8 cellular contexts compared by ENCODE assay signal in genomic region chr15:30173041-30173608, GRCh38. TPM values are rescaled to one million over a fixed set of nuclear protein-coding genes. Genes with fewer than 3 reads are reported as not detected.
DNase-seq lines count a peak whose midpoint lies in the region; ATAC-seq and TF ChIP-seq lines count a peak whose summit lies in the region.
"Not testable (repeated sequence)": the region's sequence is repeated elsewhere in the genome, so short reads cannot be mapped to it uniquely, and the experiment has no call there.

No MANE protein-coding gene starts in this region.

- H3K27ac Mint-ChIP-seq in central memory CD8-positive, alpha-beta T cell (ENCODE audit: low read depth) = peak overlapping the region; percentile 8

- H3K27me3 Mint-ChIP-seq in central memory CD8-positive, alpha-beta T cell = not testable (repeated sequence)

- H3K27me3 ChIP-seq in upper lobe of right lung = not testable (repeated sequence)

- not testable (repeated sequence) for H3K4me3 ChIP-seq in upper lobe of right lung

- not testable (repeated sequence) for H3K4me1 Mint-ChIP-seq in central memory CD8-positive, alpha-beta T cell

- not testable (repeated sequence) for H3K9me3 ChIP-seq in upper lobe of right lung

- ATAC-seq in GM18868 (IDR thresholded peaks at IDR 0.05; ENCODE audit: unreplicated experiment) (peak; percentile 79), HG03097 (IDR thresholded peaks at IDR 0.05; ENCODE audit: low FRiP score, unreplicated experiment) (peak; percentile 55), left colon (peak; percentile 82), upper lobe of right lung (peak; percentile 79)
- ATAC-seq in central memory CD8-positive, alpha-beta T cell (replicated peaks; ENCODE audit: extremely low read depth, poor library complexity, severe bottlenecking) = peak; percentile 59

- not testable (repeated sequence) for H3K36me3 Mint-ChIP-seq in central memory CD8-positive, alpha-beta T cell (ENCODE audit: insufficient read depth)

- not testable (repeated sequence) for H3K36me3 ChIP-seq in upper lobe of right lung

- not testable (repeated sequence) for H3K27ac ChIP-seq in upper lobe of right lung

- TF ChIP-seq CTCF in upper lobe of right lung (IDR thresholded peaks at IDR 0.05) = not testable (repeated sequence)

- DNase-seq in SK-MEL-5 (ENCODE audit: low read depth, low spot score) = peak; percentile 2
- DNase-seq in activated T-cell treated with anti-CD3 and anti-CD28 coated beads for 24 hours (ENCODE audit: low read depth) = peak; percentile 35
- peak; percentile 53 to 59 for DNase-seq in central memory CD8-positive, alpha-beta T cell (ENCODE audit: low spot score in 2 of 2)
- DNase-seq in left colon = peak; percentile 30 to 31
- DNase-seq in stimulated activated CD4-positive, alpha-beta T cell treated with anti-CD3 and anti-CD28 coated beads, Interleukin-12 subunit alpha, Interleukin-12 subunit beta, amount 100 ng/mL, for 4 hours = peak; percentile 50
- DNase-seq in upper lobe of right lung = peak; percentile 73

- not testable (repeated sequence) for H3K9me3 Mint-ChIP-seq in central memory CD8-positive, alpha-beta T cell

- in situ Hi-C loops in SK-MEL-5 (cut with HindIII; ENCODE audit: low pct_unique_long_range_greater_than_20kb, low sequenced_read_pairs) = not testable (repeated sequence)

- H3K4me3 Mint-ChIP-seq in central memory CD8-positive, alpha-beta T cell = not testable (repeated sequence)

- H3K4me1 ChIP-seq in upper lobe of right lung = not testable (repeated sequence)

- intact Hi-C loops in left colon (cut with DNase I, micrococcal nuclease); upper lobe of right lung (cut with DNase I): not testable (repeated sequence)

RNA-seq across cellular contexts. Expression of gene GOLGA8T, which starts 38.3 kb away (rescaled TPM):
- not detected in 2 replicates for total RNA-seq in SK-MEL-5 (2014; rRNA removed; shearing (Covaris generic))
- polyA plus RNA-seq in SK-MEL-5 (2015; cell fraction: cytosol; rRNA removed) = not detected in 2 replicates
- 7.1 TPM in 1 of 2 replicates, not detected in the other for polyA plus RNA-seq in SK-MEL-5 (2015; cell fraction: nucleus; rRNA removed)
- total RNA-seq in left colon (under 1 TPM; 0.15 to 0.22 TPM), upper lobe of right lung (0.20 TPM)

Comparison
In these comparisons a context has a peak if more than half of its experiments do, and no peak if none do; other contexts are left out.
1. DNase-seq: peak in every context shown above with its lines; median percentile 73 in upper lobe of right lung; 56 in central memory CD8-positive, alpha-beta T cell; 50 in stimulated activated CD4-positive, alpha-beta T cell treated with anti-CD3 and anti-CD28 coated beads, Interleukin-12 subunit alpha, Interleukin-12 subunit beta, amount 100 ng/mL, for 4 hours; 35 in activated T-cell treated with anti-CD3 and anti-CD28 coated beads for 24 hours; 30 in left colon; 2 in SK-MEL-5.